Comparison of ENCODE assay signal across 9 cellular contexts in the genomic region with DNA sequence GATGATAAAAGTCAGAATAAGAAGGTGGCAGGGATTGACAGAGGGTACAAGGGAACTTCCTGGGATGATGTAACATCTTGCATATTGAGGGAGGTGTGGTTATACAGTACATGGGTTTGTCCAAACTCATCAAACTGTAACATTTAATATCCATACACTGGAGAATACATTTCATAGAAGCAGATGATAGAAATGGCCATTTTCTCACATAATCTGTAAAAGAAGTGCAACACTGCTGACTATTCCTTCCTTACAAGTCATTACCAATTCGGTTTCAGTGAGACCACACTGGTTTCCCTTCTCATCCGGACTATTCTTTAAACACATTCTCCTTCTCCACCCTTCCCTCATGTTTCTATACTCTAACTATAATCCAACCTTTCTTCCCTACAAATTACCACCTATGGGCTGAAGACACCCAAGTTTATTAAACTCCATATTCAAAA. TPM values are rescaled to one million over a fixed set of nuclear protein-coding genes. Genes with fewer than 3 reads are reported as not detected.
DNase-seq lines count a peak whose midpoint lies in the region; TF ChIP-seq lines count a peak whose summit lies in the region.
"Had no signal": no experiment of that assay in that cellular context is flagged by ENCODE, and none has a peak within 500 bp of the region (broad histone marks: within the 10 kb centered on the region; RNA-seq: fewer than 3 reads in every experiment).

No MANE protein-coding gene starts in this region.

- intact Hi-C loops in activated CD4-positive, alpha-beta memory T cell treated with anti-CD3 and anti-CD28 coated beads for 36 hours (cut with micrococcal nuclease): no loop called here

- no peak for DNase-seq in activated naive CD4-positive, alpha-beta T cell treated with Interleukin-2 at 50 U/mL for 16 hours
- no peak for DNase-seq in activated CD4-positive, alpha-beta memory T cell treated with anti-CD3 and anti-CD28 coated beads for 36 hours
- DNase-seq in immature natural killer cell (peak; percentile 7 to 25 (median 15)), tibial nerve (ENCODE audit: low spot score in 2 of 2) (no peak), DMS79 treated with DMSO at 0.1 percent for 48 hours (lab: John Stamatoyannopoulos, UW) (no peak), DMS53 treated with DMSO at 0.1 percent for 48 hours (lab: John Stamatoyannopoulos, UW; ENCODE audit: unreplicated experiment) (no peak)
- DNase-seq in activated CD4-positive, CD25-positive, alpha-beta regulatory T cell treated with anti-CD3 and anti-CD28 coated beads, Interleukin-2, amount 50 U/mL, for 72 hours: no peak
- DNase-seq: cerebellar nuclear complex had no signal

- TF ChIP-seq EP300 in tibial nerve (IDR thresholded peaks at IDR 0.05): no peak

- peak overlapping the region; percentile 99 for H3K27ac Mint-ChIP-seq in activated naive CD4-positive, alpha-beta T cell treated with anti-CD3 and anti-CD28 coated beads, Interleukin-2, amount 50 U/mL, for 24 hours
- H3K27ac Mint-ChIP-seq in activated CD4-positive, alpha-beta memory T cell treated with anti-CD3 and anti-CD28 coated beads for 36 hours: peak overlapping the region; percentile 99
- peak overlapping the region; percentile 95 to 97 (median 96) for H3K27ac Mint-ChIP-seq in immature natural killer cell

- H3K36me3 Mint-ChIP-seq in activated naive CD4-positive, alpha-beta T cell treated with anti-CD3 and anti-CD28 coated beads, Interleukin-2, amount 50 U/mL, for 24 hours: peaks cover 5% of the 10 kb centered on the region
- peaks cover 2% of the 10 kb centered on the region for H3K36me3 Mint-ChIP-seq in activated CD4-positive, alpha-beta memory T cell treated with anti-CD3 and anti-CD28 coated beads for 36 hours
- H3K36me3 Mint-ChIP-seq in immature natural killer cell: no peaks in the 10 kb centered on the region

- no peak overlapping the region for H3K27ac ChIP-seq in tibial nerve

- no peaks in the 10 kb centered on the region for H3K27me3 ChIP-seq in tibial nerve

- POLR2A ChIA-PET in activated CD4-positive, alpha-beta memory T cell treated with anti-CD3 and anti-CD28 coated beads for 36 hours (lab: Charles Lee): interaction anchor here (1.4 kb wide), 1 partner anchor 254 kb away, joined by 3 read pairs; no protein-coding TSS in a partner anchor

- peaks cover 0 to 59% (median 15%) of the 10 kb centered on the region in 4 donors for H3K4me1 ChIP-seq in tibial nerve

- no peaks in the 10 kb centered on the region for H3K9me3 ChIP-seq in tibial nerve

- no peak for TF ChIP-seq CTCF in tibial nerve (IDR thresholded peaks at IDR 0.05)

- H3K36me3 ChIP-seq in tibial nerve: no peaks in the 10 kb centered on the region

- no peaks in the 10 kb centered on the region for H3K9me3 Mint-ChIP-seq in activated naive CD4-positive, alpha-beta T cell treated with anti-CD3 and anti-CD28 coated beads, Interleukin-2, amount 50 U/mL, for 24 hours
- H3K9me3 Mint-ChIP-seq in activated CD4-positive, alpha-beta memory T cell treated with anti-CD3 and anti-CD28 coated beads for 36 hours: no peaks in the 10 kb centered on the region
- H3K9me3 Mint-ChIP-seq in immature natural killer cell: no peaks in the 10 kb centered on the region

- peaks cover 63% of the 10 kb centered on the region for H3K4me1 Mint-ChIP-seq in activated naive CD4-positive, alpha-beta T cell treated with anti-CD3 and anti-CD28 coated beads, Interleukin-2, amount 50 U/mL, for 24 hours
- H3K4me1 Mint-ChIP-seq in activated CD4-positive, alpha-beta memory T cell treated with anti-CD3 and anti-CD28 coated beads for 36 hours (ENCODE audit: low read depth): peaks cover 59% of the 10 kb centered on the region
- peaks cover 61 to 78% of the 10 kb centered on the region in 2 donors for H3K4me1 Mint-ChIP-seq in immature natural killer cell

- H3K27me3 Mint-ChIP-seq in activated naive CD4-positive, alpha-beta T cell treated with anti-CD3 and anti-CD28 coated beads, Interleukin-2, amount 50 U/mL, for 24 hours: no peaks in the 10 kb centered on the region
- H3K27me3 Mint-ChIP-seq in activated CD4-positive, alpha-beta memory T cell treated with anti-CD3 and anti-CD28 coated beads for 36 hours: no peaks in the 10 kb centered on the region
- H3K27me3 Mint-ChIP-seq in immature natural killer cell (ENCODE audit: low read depth in 3 of 3): peaks cover 0 to 15% (median 8%) of the 10 kb centered on the region in 3 donors

- peak overlapping the region in 3 of 4 donors; percentile 81 to 100 (median 99) for H3K4me3 ChIP-seq in tibial nerve

- CTCF ChIA-PET in activated CD4-positive, alpha-beta memory T cell treated with anti-CD3 and anti-CD28 coated beads for 36 hours (lab: Charles Lee): interaction anchor here (2.4 kb wide), 1 partner anchor 30 kb away, joined by 10 read pairs; no protein-coding TSS in a partner anchor

- peak overlapping the region; percentile 95 for H3K4me3 Mint-ChIP-seq in activated naive CD4-positive, alpha-beta T cell treated with anti-CD3 and anti-CD28 coated beads, Interleukin-2, amount 50 U/mL, for 24 hours
- H3K4me3 Mint-ChIP-seq in activated CD4-positive, alpha-beta memory T cell treated with anti-CD3 and anti-CD28 coated beads for 36 hours: peak overlapping the region; percentile 84
- H3K4me3 Mint-ChIP-seq in immature natural killer cell: peak overlapping the region; percentile 87 to 96 (median 92)

- 50 to 52% methylated on average over 2 of the region's 2 CpGs for WGBS in tibial nerve, 2 donors

- TF ChIP-seq POLR2A in tibial nerve (IDR thresholded peaks at IDR 0.05): no peak

RNA-seq across cellular contexts. Expression of a gene that starts 1.7 kb away (rescaled TPM):
- 100 to 1,000 TPM; 102 to 107 TPM for total RNA-seq in activated CD4-positive, alpha-beta memory T cell treated with anti-CD3 and anti-CD28 coated beads for 36 hours
- 100 to 1,000 TPM; 172 to 205 (median 202) TPM for polyA plus RNA-seq in immature natural killer cell
- total RNA-seq in tibial nerve: 100 to 1,000 TPM in 3 of 4 donors, 10 to 100 TPM in 1; 99.9 to 137 (median 107) TPM

Comparison
In these comparisons a context has a peak if more than half of its experiments do, and no peak if none do; other contexts are left out.
1. DNase-seq: peak in immature natural killer cell (3 of 3); none in activated naive CD4-positive, alpha-beta T cell treated with Interleukin-2 at 50 U/mL for 16 hours (single experiment), activated CD4-positive, alpha-beta memory T cell treated with anti-CD3 and anti-CD28 coated beads for 36 hours (single experiment), tibial nerve (0 of 2), DMS79 treated with DMSO at 0.1 percent for 48 hours (single experiment), DMS53 treated with DMSO at 0.1 percent for 48 hours (single experiment) and activated CD4-positive, CD25-positive, alpha-beta regulatory T cell treated with anti-CD3 and anti-CD28 coated beads, Interleukin-2, amount 50 U/mL, for 72 hours (single experiment).
2. Peak in every context shown above with its lines, with median percentiles within 50 percentile points of each other: H3K27ac Mint-ChIP-seq and H3K4me3 Mint-ChIP-seq.